20 cellular contexts compared by ENCODE assay signal in genomic region chr18:58453913-58454317, GRCh38.
DNase-seq lines count a peak whose midpoint lies in the region; ATAC-seq and TF ChIP-seq lines count a peak whose summit lies in the region.
"Had no signal": no experiment of that assay in that cellular context is flagged by ENCODE, and none has a peak within 500 bp of the region (broad histone marks: within the 10 kb centered on the region; RNA-seq: fewer than 3 reads in every experiment).

No MANE protein-coding gene starts in this region.

- H3K18ac ChIP-seq in neuronal stem cell (ENCODE audit: low read length): no peak overlapping the region

- no peak overlapping the region for H2BK5ac ChIP-seq in neuronal stem cell (ENCODE audit: low read length)

- H3K4me1 ChIP-seq in neuronal stem cell (ENCODE audit: control insufficient read depth in 2 of 2, insufficient read depth in 1 of 2, low read depth in 1 of 2, low read length in 2 of 2): peaks cover 2 to 12% of the 10 kb centered on the region in 2 donors
- no peaks in the 10 kb centered on the region for H3K4me1 ChIP-seq in SJCRH30
- H3K4me1 ChIP-seq: HAP-1 had no signal

- H3K4ac ChIP-seq in neuronal stem cell (ENCODE audit: low read length): no peak overlapping the region

- no peak overlapping the region for H3K14ac ChIP-seq in neuronal stem cell (ENCODE audit: low read length)

- H3K36me3 Mint-ChIP-seq in chondrocyte (ENCODE audit: low read depth): no peaks in the 10 kb centered on the region

- no peaks in the 10 kb centered on the region for H3K27me3 ChIP-seq in neuronal stem cell (ENCODE audit: control insufficient read depth in 3 of 3, insufficient read depth in 3 of 3, low read depth in 1 of 3, low read length in 3 of 3)
- no peaks in the 10 kb centered on the region for H3K27me3 ChIP-seq in SJCRH30

- H3K4me2 ChIP-seq in neuronal stem cell (ENCODE audit: insufficient read depth, low read length, poor library complexity, severe bottlenecking): no peak overlapping the region

- no peaks in the 10 kb centered on the region for H3K9me3 Mint-ChIP-seq in chondrocyte (ENCODE audit: low read depth)

- H3K4me3 ChIP-seq in neuronal stem cell (ENCODE audit: low read length in 2 of 2) (no peak overlapping the region), SJCRH30 (no peak overlapping the region)
- H3K4me3 ChIP-seq: HAP-1 had no signal

- no peak overlapping the region for H3K23ac ChIP-seq in neuronal stem cell (ENCODE audit: low read depth, low read length, poor library complexity)

- H3K27ac Mint-ChIP-seq in chondrocyte (ENCODE audit: unreplicated experiment): no peak overlapping the region

- H3K4me3 Mint-ChIP-seq in chondrocyte (ENCODE audit: unreplicated experiment): no peak overlapping the region

- no peak overlapping the region for H4K8ac ChIP-seq in neuronal stem cell (ENCODE audit: low read depth, low read length)

- TF ChIP-seq CTCF in chondrocyte (IDR thresholded peaks at IDR 0.05): no peak

- peaks cover 9% of the 10 kb centered on the region for H3K4me1 Mint-ChIP-seq in chondrocyte (ENCODE audit: low read depth)

- H4K91ac ChIP-seq in neuronal stem cell (ENCODE audit: low read depth, low read length, poor library complexity): no peak overlapping the region

- H3K27me3 Mint-ChIP-seq in chondrocyte (ENCODE audit: low read depth): peaks cover 2% of the 10 kb centered on the region

- intact Hi-C loops in left ventricle myocardium superior (cut with micrococcal nuclease): no loop called here

- H2BK15ac ChIP-seq in neuronal stem cell (ENCODE audit: low read length): no peak overlapping the region

- H2AFZ ChIP-seq in neuronal stem cell (ENCODE audit: low read length): peak overlapping the region; percentile 26

- DNase-seq in NCI-H1417 (lab: John Stamatoyannopoulos, UW) (peak; percentile 1 to 72 (median 42)), NCI-H1417 treated with DMSO at 0.1 percent for 48 hours (lab: John Stamatoyannopoulos, UW) (no peak), caudate nucleus (lab: John Stamatoyannopoulos, UW) (peak in 6 of 61 donors; percentile 9 to 34 (median 24)), left ventricle myocardium superior (no peak), neuronal stem cell (ENCODE audit: low spot score) (no peak), chondrocyte (ENCODE audit: low spot score) (no peak), SJCRH30 (no peak)
- DNase-seq in stimulated activated CD4-positive, alpha-beta T cell treated with anti-CD3 and anti-CD28 coated beads, Interleukin-4, amount 100 ng/mL, for 4 hours: no peak
- DNase-seq: AML-193, KBM-7, MV-4-11, NCI-H1436, NCI-H1930, NCI-H2171 treated with DMSO at 0.1 percent for 48 hours, NCI-H510A treated with DMSO at 0.1 percent for 48 hours, NCI-H82, RPMI8226 had no signal

- H2BK120ac ChIP-seq in neuronal stem cell (ENCODE audit: low read depth, low read length): no peak overlapping the region

- H3K9me3 ChIP-seq in neuronal stem cell (replicated peaks in 1 of 2; ENCODE audit: control insufficient read depth in 2 of 2, insufficient read depth in 1 of 2, low read depth in 1 of 2, low read length in 2 of 2) (no peaks in the 10 kb centered on the region), SJCRH30 (replicated peaks) (no peaks in the 10 kb centered on the region)
- H3K9me3 ChIP-seq: HAP-1 had no signal

- peak; percentile 74 for ATAC-seq in left ventricle myocardium superior

- no peak overlapping the region for H2AK5ac ChIP-seq in neuronal stem cell (ENCODE audit: low read depth, low read length)

- no CpG with 5 or more reads among the region's 3 CpGs for WGBS in neuronal stem cell (ENCODE audit: extremely low coverage in 2 of 2, insufficient read length in 2 of 2, insufficient replicate concordance in 1 of 2), 2 donors

- H3K9ac ChIP-seq in neuronal stem cell (ENCODE audit: low read depth, low read length, poor library complexity): no peak overlapping the region

- H3K27ac ChIP-seq in caudate nucleus (ENCODE audit: low read depth, low read length) (peak overlapping the region; percentile 24), neuronal stem cell (replicated peaks; ENCODE audit: low read length) (no peak overlapping the region), SJCRH30 (no peak overlapping the region)
- H3K27ac ChIP-seq: 22Rv1, C4-2B had no signal

- no peaks in the 10 kb centered on the region for H3K36me3 ChIP-seq in neuronal stem cell (replicated peaks in 1 of 2; ENCODE audit: control insufficient read depth in 2 of 2, insufficient read depth in 2 of 2, low read length in 2 of 2)
- no peaks in the 10 kb centered on the region for H3K36me3 ChIP-seq in SJCRH30
- H3K36me3 ChIP-seq: HAP-1 had no signal

- H3K79me1 ChIP-seq in neuronal stem cell (ENCODE audit: low read depth, low read length): no peaks in the 10 kb centered on the region

- H2BK12ac ChIP-seq in neuronal stem cell (ENCODE audit: low read length): no peak overlapping the region

Comparison
In these comparisons a context has a peak if more than half of its experiments do, and no peak if none do; other contexts are left out.
1. DNase-seq: peak in NCI-H1417 (3 of 3); none in NCI-H1417 treated with DMSO at 0.1 percent for 48 hours (single experiment), left ventricle myocardium superior (single experiment), neuronal stem cell (single experiment), stimulated activated CD4-positive, alpha-beta T cell treated with anti-CD3 and anti-CD28 coated beads, Interleukin-4, amount 100 ng/mL, for 4 hours (0 of 2), chondrocyte (single experiment) and SJCRH30 (0 of 2).